In the genomic region with DNA sequence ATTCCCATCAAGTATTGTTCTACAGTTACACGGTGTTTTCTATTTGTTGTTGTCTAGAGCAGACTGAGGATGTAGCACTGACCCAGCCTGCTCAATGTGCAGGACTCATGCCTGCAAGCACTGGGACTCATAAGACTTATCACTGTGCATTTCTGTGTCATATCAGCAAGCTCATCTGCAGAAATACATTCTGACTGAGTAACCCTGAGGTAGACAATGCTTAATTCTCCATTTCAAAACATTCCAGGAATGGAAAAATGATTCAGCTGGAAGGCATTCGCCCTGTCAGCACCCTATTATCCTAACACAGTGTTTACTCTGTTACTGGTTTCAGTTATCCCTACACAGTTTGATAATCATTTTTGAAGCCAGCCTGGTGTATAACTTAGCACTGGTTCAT, we compare ENCODE assay signal across 10 cellular contexts.
DNase-seq lines count a peak whose midpoint lies in the region; ATAC-seq and TF ChIP-seq lines count a peak whose summit lies in the region.
"Had no signal": no experiment of that assay in that cellular context is flagged by ENCODE, and none has a peak within 500 bp of the region (broad histone marks: within the 10 kb centered on the region; RNA-seq: fewer than 3 reads in every experiment).

No MANE protein-coding gene starts in this region.

- peaks cover 3% of the 10 kb centered on the region; the same call in 2 of the 3 replicates for H3K4me1 Mint-ChIP-seq in GM23338
- H3K4me1 Mint-ChIP-seq in activated T-cell treated with anti-CD3 and anti-CD28 coated beads, Interleukin-2, amount 50 U/mL, for 24 hours (ENCODE audit: low read depth), result no peaks in the 10 kb centered on the region

- peaks cover 2% of the 10 kb centered on the region for H3K27me3 Mint-ChIP-seq in GM23338 (ENCODE audit: insufficient read depth, low read depth, poor library complexity)
- H3K27me3 Mint-ChIP-seq in activated T-cell treated with anti-CD3 and anti-CD28 coated beads, Interleukin-2, amount 50 U/mL, for 24 hours, result no peaks in the 10 kb centered on the region

- no peaks in the 10 kb centered on the region for H3F3A ChIP-seq in GM23338 (replicated peaks; ENCODE audit: low read depth)

- POLR2A ChIA-PET in Panc1 (lab: Charles Lee), result no interaction called here

- BruUV-seq in Panc1 (replicated peaks; lab: Mats Ljungman, UMichigan), result no TSS peak

- H2AFZ ChIP-seq in GM23338, result peak overlapping the region; percentile 92

- no peak overlapping the region for H3K4me3 Mint-ChIP-seq in GM23338
- no peak overlapping the region for H3K4me3 Mint-ChIP-seq in activated T-cell treated with anti-CD3 and anti-CD28 coated beads, Interleukin-2, amount 50 U/mL, for 24 hours

- DNase-seq in GM23338 (ENCODE audit: low spot score) (peak; percentile 15), Panc1 (ENCODE audit: low read depth, low spot score) (peak; percentile 81), epithelial cell of prostate (ENCODE audit: low read depth, low spot score) (peak; percentile 70), non-pigmented ciliary epithelial cell (ENCODE audit: low read depth) (peak; percentile 90), ureter (ENCODE audit: low spot score) (no peak)
- no peak for DNase-seq in activated CD4-positive, alpha-beta T cell treated with anti-CD3 and anti-CD28 coated beads, Interleukin-2, amount 50 U/mL, for 4 hours
- no peak for DNase-seq in activated CD4-positive, alpha-beta T cell treated with anti-CD3 and anti-CD28 coated beads for 1 hour
- no peak for DNase-seq in activated T-cell treated with anti-CD3 and anti-CD28 coated beads, Interleukin-2, amount 50 U/mL, for 24 hours
- DNase-seq: HCEC 1CT, midbrain had no signal

- H3K27me3 ChIP-seq in GM23338 (ENCODE audit: insufficient read depth) (no peaks in the 10 kb centered on the region), Panc1 (ENCODE audit: control insufficient read depth, insufficient read depth, low read length) (no peaks in the 10 kb centered on the region)

- H3K4me1 ChIP-seq in GM23338 (ENCODE audit: insufficient read depth) (peaks cover 9% of the 10 kb centered on the region), Panc1 (ENCODE audit: control insufficient read depth, insufficient read depth, low read length) (no peaks in the 10 kb centered on the region; the same call in 1 of the 2 replicates)

- no peaks in the 10 kb centered on the region for H4K20me1 ChIP-seq in GM23338 (replicated peaks; ENCODE audit: insufficient read depth)

- ATAC-seq in GM23338 (no peak), Panc1 (peak; percentile 100)

- H3K4me3 ChIP-seq in GM23338, result no peak overlapping the region
- 0 out of 4 replicates have a peak overlapping the region, but pooled peaks of 1 of the 2 experiments have one; percentile 3 for H3K4me3 ChIP-seq in Panc1 (ENCODE audit: low read depth in 2 of 2, low read length in 2 of 2)

- 0 out of 2 replicates have a peak, but pooled peaks cover 3% of the 10 kb centered on the region for H3K9me2 ChIP-seq in GM23338 (ENCODE audit: insufficient read depth)

- intact Hi-C loops in Panc1 (cut with micrococcal nuclease; ENCODE audit: unreplicated experiment), result no loop called here

- no peak overlapping the region for H3K27ac ChIP-seq in GM23338 (ENCODE audit: low read depth)
- peak overlapping the region; percentile 88 for H3K27ac ChIP-seq in Panc1 (ENCODE audit: low read length)
- peak overlapping the region; percentile 27 for H3K27ac ChIP-seq in epithelial cell of prostate

- H3K27ac Mint-ChIP-seq in GM23338, result no peak overlapping the region
- no peak overlapping the region for H3K27ac Mint-ChIP-seq in activated T-cell treated with anti-CD3 and anti-CD28 coated beads, Interleukin-2, amount 50 U/mL, for 24 hours

- H3K79me2 ChIP-seq in GM23338 (replicated peaks; ENCODE audit: insufficient read depth), result no peaks in the 10 kb centered on the region

- CTCF ChIA-PET in Panc1 (lab: Charles Lee), result interaction anchor here (0.5 kb wide), 1 partner anchor 123 kb away, joined by 5 read pairs; no protein-coding TSS in a partner anchor

- in situ Hi-C loops in Panc1 (cut with HindIII; ENCODE audit: low pct_unique_long_range_greater_than_20kb, low sequenced_read_pairs), result no loop called here

- H3K4me2 ChIP-seq in GM23338, result no peak overlapping the region

- TF ChIP-seq CTCF in GM23338 (conservative IDR thresholded peaks at IDR 0.05; ENCODE audit: low read depth in 2 of 2), result no peak
- no peak for TF ChIP-seq CTCF in Panc1 (IDR thresholded peaks at IDR 0.05)

- H3K9me3 ChIP-seq in Panc1 (ENCODE audit: control insufficient read depth, insufficient read depth, low read depth, low read length), result peaks cover 11% of the 10 kb centered on the region; the same call in 1 of the 2 replicates

- no peaks in the 10 kb centered on the region for H3K36me3 ChIP-seq in GM23338 (ENCODE audit: insufficient read depth)
- H3K36me3 ChIP-seq in Panc1 (ENCODE audit: control insufficient read depth, insufficient read depth, low read length), result no peaks in the 10 kb centered on the region

- H3K36me3 Mint-ChIP-seq in GM23338 (ENCODE audit: low read depth), result no peaks in the 10 kb centered on the region
- no peaks in the 10 kb centered on the region for H3K36me3 Mint-ChIP-seq in activated T-cell treated with anti-CD3 and anti-CD28 coated beads, Interleukin-2, amount 50 U/mL, for 24 hours (ENCODE audit: low read depth)

- H3K9me3 Mint-ChIP-seq in GM23338, result no peaks in the 10 kb centered on the region
- peaks cover 12% of the 10 kb centered on the region for H3K9me3 Mint-ChIP-seq in activated T-cell treated with anti-CD3 and anti-CD28 coated beads, Interleukin-2, amount 50 U/mL, for 24 hours

TF ChIP-seq in GM23338, 12 proteins besides CTCF, POLR2A, EP300 and RAD21:
- TF ChIP-seq STAT1 (IDR thresholded peaks at IDR 0.05; ENCODE audit: unreplicated experiment) (no peak), EZH2 (IDR thresholded peaks at IDR 0.05; ENCODE audit: low read depth, unreplicated experiment) (no peak), EZH2phosphoT487 (IDR thresholded peaks at IDR 0.05; ENCODE audit: unreplicated experiment) (no peak), POLR2AphosphoS5 (IDR thresholded peaks at IDR 0.05; ENCODE audit: low read depth) (no peak)
- TF ChIP-seq, protein P1, sequence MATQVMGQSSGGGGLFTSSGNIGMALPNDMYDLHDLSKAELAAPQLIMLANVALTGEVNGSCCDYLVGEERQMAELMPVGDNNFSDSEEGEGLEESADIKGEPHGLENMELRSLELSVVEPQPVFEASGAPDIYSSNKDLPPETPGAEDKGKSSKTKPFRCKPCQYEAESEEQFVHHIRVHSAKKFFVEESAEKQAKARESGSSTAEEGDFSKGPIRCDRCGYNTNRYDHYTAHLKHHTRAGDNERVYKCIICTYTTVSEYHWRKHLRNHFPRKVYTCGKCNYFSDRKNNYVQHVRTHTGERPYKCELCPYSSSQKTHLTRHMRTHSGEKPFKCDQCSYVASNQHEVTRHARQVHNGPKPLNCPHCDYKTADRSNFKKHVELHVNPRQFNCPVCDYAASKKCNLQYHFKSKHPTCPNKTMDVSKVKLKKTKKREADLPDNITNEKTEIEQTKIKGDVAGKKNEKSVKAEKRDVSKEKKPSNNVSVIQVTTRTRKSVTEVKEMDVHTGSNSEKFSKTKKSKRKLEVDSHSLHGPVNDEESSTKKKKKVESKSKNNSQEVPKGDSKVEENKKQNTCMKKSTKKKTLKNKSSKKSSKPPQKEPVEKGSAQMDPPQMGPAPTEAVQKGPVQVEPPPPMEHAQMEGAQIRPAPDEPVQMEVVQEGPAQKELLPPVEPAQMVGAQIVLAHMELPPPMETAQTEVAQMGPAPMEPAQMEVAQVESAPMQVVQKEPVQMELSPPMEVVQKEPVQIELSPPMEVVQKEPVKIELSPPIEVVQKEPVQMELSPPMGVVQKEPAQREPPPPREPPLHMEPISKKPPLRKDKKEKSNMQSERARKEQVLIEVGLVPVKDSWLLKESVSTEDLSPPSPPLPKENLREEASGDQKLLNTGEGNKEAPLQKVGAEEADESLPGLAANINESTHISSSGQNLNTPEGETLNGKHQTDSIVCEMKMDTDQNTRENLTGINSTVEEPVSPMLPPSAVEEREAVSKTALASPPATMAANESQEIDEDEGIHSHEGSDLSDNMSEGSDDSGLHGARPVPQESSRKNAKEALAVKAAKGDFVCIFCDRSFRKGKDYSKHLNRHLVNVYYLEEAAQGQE (IDR thresholded peaks at IDR 0.05; ENCODE audit: unreplicated experiment), result no peak

Comparison
In these comparisons a context has a peak if more than half of its experiments do, and no peak if none do; other contexts are left out.
1. DNase-seq: peak in GM23338 (single experiment), Panc1 (single experiment), epithelial cell of prostate (single experiment) and non-pigmented ciliary epithelial cell (single experiment); none in activated CD4-positive, alpha-beta T cell treated with anti-CD3 and anti-CD28 coated beads, Interleukin-2, amount 50 U/mL, for 4 hours (0 of 2), activated CD4-positive, alpha-beta T cell treated with anti-CD3 and anti-CD28 coated beads for 1 hour (single experiment), activated T-cell treated with anti-CD3 and anti-CD28 coated beads, Interleukin-2, amount 50 U/mL, for 24 hours (single experiment) and ureter (single experiment).